1 cellular context compared by ENCODE assay signal in the genomic region with DNA sequence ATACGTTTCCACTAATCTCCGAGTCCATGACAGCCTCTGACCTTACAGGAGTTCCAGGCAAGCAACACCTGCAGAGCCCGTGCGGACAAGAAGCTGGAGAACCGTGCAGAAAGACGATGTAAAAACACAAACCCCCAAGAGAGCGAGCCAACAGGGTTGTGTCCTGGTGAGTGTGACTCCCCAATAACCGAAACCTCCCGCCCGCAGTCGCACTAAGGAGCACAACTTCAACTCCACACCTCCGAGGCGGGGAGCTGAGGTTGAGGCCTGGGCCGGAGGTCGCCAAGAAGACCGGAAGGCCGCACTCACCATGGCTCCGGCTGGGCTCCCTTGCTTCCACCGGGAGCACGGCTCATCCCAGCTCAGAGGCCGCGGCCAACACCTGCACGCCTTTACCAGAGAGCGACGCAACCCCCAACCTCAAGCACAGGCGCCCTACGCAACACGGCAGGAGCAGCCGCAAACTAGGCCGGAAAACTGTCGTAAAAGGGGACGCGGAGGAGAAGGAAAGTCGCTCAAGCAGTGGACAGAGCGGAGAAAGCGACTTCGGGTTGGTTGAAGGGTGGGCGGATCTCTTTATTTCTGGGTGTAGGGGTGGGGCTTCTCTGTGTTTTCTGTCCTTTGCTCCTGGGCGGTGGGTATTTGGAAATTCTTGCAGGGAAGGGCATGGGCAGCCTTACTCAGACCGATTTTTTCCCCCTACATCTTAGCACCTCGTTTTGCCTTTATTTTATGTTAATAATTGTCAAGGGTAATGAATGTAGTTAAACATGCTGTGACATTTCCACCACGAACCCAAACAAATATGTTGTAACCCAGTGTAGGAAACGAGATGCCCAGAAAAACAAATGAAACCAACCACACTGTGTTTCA.
TF ChIP-seq lines count a peak whose summit lies in the region.

A gene (minus strand): TSS at position 446 of the 873 bp plus-strand sequence. CDS start 134 bp downstream, at position 312.

TF ChIP-seq in K562, 482 proteins besides CTCF, POLR2A, EP300 and RAD21 (continued from another document and continues in another):
- TF ChIP-seq, protein P1, sequence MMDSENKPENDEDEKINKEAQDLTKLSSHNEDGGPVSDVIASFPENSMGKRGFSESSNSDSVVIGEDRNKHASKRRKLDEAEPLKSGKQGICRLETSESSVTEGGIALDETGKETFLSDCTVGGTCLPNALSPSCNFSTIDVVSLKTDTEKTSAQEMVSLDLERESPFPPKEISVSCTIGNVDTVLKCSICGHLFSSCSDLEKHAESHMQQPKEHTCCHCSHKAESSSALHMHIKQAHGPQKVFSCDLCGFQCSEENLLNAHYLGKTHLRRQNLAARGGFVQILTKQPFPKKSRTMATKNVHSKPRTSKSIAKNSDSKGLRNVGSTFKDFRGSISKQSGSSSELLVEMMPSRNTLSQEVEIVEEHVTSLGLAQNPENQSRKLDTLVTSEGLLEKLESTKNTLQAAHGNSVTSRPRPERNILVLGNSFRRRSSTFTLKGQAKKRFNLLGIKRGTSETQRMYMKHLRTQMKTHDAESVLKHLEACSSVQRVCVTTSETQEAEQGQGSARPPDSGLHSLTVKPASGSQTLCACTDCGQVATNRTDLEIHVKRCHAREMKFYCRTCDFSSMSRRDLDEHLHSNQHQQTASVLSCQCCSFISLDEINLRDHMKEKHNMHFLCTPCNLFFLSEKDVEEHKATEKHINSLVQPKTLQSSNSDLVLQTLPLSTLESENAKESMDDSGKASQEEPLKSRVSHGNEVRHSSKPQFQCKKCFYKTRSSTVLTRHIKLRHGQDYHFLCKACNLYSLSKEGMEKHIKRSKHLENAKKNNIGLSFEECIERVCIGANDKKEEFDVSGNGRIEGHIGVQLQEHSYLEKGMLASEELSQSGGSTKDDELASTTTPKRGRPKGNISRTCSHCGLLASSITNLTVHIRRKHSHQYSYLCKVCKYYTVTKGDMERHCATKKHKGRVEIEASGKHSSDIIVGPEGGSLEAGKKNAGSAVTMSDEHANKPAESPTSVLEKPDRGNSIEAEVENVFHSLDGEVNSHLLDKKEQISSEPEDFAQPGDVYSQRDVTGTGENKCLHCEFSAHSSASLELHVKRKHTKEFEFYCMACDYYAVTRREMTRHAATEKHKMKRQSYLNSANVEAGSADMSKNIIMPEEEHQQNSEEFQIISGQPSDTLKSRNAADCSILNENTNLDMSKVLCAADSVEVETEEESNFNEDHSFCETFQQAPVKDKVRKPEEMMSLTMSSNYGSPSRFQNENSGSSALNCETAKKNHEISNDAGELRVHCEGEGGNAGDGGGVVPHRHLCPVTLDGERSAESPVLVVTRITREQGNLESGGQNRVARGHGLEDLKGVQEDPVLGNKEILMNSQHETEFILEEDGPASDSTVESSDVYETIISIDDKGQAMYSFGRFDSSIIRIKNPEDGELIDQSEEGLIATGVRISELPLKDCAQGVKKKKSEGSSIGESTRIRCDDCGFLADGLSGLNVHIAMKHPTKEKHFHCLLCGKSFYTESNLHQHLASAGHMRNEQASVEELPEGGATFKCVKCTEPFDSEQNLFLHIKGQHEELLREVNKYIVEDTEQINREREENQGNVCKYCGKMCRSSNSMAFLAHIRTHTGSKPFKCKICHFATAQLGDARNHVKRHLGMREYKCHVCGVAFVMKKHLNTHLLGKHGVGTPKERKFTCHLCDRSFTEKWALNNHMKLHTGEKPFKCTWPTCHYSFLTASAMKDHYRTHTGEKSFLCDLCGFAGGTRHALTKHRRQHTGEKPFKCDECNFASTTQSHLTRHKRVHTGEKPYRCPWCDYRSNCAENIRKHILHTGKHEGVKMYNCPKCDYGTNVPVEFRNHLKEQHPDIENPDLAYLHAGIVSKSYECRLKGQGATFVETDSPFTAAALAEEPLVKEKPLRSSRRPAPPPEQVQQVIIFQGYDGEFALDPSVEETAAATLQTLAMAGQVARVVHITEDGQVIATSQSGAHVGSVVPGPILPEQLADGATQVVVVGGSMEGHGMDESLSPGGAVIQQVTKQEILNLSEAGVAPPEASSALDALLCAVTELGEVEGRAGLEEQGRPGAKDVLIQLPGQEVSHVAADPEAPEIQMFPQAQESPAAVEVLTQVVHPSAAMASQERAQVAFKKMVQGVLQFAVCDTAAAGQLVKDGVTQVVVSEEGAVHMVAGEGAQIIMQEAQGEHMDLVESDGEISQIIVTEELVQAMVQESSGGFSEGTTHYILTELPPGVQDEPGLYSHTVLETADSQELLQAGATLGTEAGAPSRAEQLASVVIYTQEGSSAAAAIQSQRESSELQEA (IDR thresholded peaks at IDR 0.05; ENCODE audit: low read depth): no peak
- TF ChIP-seq TAF9B (IDR thresholded peaks at IDR 0.05; ENCODE audit: partially characterized antibody): peak; percentile 84
- TF ChIP-seq, protein P2, sequence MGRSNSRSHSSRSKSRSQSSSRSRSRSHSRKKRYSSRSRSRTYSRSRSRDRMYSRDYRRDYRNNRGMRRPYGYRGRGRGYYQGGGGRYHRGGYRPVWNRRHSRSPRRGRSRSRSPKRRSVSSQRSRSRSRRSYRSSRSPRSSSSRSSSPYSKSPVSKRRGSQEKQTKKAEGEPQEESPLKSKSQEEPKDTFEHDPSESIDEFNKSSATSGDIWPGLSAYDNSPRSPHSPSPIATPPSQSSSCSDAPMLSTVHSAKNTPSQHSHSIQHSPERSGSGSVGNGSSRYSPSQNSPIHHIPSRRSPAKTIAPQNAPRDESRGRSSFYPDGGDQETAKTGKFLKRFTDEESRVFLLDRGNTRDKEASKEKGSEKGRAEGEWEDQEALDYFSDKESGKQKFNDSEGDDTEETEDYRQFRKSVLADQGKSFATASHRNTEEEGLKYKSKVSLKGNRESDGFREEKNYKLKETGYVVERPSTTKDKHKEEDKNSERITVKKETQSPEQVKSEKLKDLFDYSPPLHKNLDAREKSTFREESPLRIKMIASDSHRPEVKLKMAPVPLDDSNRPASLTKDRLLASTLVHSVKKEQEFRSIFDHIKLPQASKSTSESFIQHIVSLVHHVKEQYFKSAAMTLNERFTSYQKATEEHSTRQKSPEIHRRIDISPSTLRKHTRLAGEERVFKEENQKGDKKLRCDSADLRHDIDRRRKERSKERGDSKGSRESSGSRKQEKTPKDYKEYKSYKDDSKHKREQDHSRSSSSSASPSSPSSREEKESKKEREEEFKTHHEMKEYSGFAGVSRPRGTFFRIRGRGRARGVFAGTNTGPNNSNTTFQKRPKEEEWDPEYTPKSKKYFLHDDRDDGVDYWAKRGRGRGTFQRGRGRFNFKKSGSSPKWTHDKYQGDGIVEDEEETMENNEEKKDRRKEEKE (IDR thresholded peaks at IDR 0.05; ENCODE audit: borderline replicate concordance in 1 of 2, control insufficient read depth in 1 of 2, low read depth in 2 of 2, low read length in 1 of 2): no peak
- no peak for TF ChIP-seq COPS2 (conservative IDR thresholded peaks at IDR 0.05)
- TF ChIP-seq BCOR (IDR thresholded peaks at IDR 0.05): 0 out of 2 replicates have a peak, but pooled peaks have one; percentile 9
- TF ChIP-seq, protein P3, sequence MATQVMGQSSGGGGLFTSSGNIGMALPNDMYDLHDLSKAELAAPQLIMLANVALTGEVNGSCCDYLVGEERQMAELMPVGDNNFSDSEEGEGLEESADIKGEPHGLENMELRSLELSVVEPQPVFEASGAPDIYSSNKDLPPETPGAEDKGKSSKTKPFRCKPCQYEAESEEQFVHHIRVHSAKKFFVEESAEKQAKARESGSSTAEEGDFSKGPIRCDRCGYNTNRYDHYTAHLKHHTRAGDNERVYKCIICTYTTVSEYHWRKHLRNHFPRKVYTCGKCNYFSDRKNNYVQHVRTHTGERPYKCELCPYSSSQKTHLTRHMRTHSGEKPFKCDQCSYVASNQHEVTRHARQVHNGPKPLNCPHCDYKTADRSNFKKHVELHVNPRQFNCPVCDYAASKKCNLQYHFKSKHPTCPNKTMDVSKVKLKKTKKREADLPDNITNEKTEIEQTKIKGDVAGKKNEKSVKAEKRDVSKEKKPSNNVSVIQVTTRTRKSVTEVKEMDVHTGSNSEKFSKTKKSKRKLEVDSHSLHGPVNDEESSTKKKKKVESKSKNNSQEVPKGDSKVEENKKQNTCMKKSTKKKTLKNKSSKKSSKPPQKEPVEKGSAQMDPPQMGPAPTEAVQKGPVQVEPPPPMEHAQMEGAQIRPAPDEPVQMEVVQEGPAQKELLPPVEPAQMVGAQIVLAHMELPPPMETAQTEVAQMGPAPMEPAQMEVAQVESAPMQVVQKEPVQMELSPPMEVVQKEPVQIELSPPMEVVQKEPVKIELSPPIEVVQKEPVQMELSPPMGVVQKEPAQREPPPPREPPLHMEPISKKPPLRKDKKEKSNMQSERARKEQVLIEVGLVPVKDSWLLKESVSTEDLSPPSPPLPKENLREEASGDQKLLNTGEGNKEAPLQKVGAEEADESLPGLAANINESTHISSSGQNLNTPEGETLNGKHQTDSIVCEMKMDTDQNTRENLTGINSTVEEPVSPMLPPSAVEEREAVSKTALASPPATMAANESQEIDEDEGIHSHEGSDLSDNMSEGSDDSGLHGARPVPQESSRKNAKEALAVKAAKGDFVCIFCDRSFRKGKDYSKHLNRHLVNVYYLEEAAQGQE (CRISPR knock-in tag; IDR thresholded peaks at IDR 0.05; ENCODE audit: low read depth): 0 out of 2 replicates have a peak, but pooled peaks have one; percentile 65
- TF ChIP-seq, protein P4, sequence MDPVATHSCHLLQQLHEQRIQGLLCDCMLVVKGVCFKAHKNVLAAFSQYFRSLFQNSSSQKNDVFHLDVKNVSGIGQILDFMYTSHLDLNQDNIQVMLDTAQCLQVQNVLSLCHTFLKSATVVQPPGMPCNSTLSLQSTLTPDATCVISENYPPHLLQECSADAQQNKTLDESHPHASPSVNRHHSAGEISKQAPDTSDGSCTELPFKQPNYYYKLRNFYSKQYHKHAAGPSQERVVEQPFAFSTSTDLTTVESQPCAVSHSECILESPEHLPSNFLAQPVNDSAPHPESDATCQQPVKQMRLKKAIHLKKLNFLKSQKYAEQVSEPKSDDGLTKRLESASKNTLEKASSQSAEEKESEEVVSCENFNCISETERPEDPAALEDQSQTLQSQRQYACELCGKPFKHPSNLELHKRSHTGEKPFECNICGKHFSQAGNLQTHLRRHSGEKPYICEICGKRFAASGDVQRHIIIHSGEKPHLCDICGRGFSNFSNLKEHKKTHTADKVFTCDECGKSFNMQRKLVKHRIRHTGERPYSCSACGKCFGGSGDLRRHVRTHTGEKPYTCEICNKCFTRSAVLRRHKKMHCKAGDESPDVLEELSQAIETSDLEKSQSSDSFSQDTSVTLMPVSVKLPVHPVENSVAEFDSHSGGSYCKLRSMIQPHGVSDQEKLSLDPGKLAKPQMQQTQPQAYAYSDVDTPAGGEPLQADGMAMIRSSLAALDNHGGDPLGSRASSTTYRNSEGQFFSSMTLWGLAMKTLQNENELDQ (CRISPR knock-in tag; IDR thresholded peaks at IDR 0.05; ENCODE audit: borderline replicate concordance): no peak
- TF ChIP-seq, protein P5, sequence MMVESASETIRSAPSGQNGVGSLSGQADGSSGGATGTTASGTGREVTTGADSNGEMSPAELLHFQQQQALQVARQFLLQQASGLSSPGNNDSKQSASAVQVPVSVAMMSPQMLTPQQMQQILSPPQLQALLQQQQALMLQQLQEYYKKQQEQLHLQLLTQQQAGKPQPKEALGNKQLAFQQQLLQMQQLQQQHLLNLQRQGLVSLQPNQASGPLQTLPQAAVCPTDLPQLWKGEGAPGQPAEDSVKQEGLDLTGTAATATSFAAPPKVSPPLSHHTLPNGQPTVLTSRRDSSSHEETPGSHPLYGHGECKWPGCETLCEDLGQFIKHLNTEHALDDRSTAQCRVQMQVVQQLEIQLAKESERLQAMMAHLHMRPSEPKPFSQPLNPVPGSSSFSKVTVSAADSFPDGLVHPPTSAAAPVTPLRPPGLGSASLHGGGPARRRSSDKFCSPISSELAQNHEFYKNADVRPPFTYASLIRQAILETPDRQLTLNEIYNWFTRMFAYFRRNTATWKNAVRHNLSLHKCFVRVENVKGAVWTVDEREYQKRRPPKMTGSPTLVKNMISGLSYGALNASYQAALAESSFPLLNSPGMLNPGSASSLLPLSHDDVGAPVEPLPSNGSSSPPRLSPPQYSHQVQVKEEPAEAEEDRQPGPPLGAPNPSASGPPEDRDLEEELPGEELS (CRISPR knock-in tag; IDR thresholded peaks at IDR 0.05; ENCODE audit: borderline replicate concordance): no peak
- TF ChIP-seq ZKSCAN3 (CRISPR knock-in tag; IDR thresholded peaks at IDR 0.05): no peak
- TF ChIP-seq SRF (CRISPR knock-in tag; IDR thresholded peaks at IDR 0.05): 0 out of 4 replicates have a peak, but pooled peaks of 1 of the 2 experiments have one; percentile 20
- TF ChIP-seq PTTG1 (tag; IDR thresholded peaks at IDR 0.05; ENCODE audit: low read depth): no peak
- TF ChIP-seq ZNF780A (CRISPR knock-in tag; IDR thresholded peaks at IDR 0.05): no peak
- TF ChIP-seq DDX20 (tag; IDR thresholded peaks at IDR 0.05; ENCODE audit: low read depth): no peak
- TF ChIP-seq FOXA1 (IDR thresholded peaks at IDR 0.05; ENCODE audit: borderline replicate concordance): no peak
- peak; percentile 88 for TF ChIP-seq POLR2B (IDR thresholded peaks at IDR 0.05; ENCODE audit: low read depth, partially characterized antibody)
- TF ChIP-seq, protein P6, sequence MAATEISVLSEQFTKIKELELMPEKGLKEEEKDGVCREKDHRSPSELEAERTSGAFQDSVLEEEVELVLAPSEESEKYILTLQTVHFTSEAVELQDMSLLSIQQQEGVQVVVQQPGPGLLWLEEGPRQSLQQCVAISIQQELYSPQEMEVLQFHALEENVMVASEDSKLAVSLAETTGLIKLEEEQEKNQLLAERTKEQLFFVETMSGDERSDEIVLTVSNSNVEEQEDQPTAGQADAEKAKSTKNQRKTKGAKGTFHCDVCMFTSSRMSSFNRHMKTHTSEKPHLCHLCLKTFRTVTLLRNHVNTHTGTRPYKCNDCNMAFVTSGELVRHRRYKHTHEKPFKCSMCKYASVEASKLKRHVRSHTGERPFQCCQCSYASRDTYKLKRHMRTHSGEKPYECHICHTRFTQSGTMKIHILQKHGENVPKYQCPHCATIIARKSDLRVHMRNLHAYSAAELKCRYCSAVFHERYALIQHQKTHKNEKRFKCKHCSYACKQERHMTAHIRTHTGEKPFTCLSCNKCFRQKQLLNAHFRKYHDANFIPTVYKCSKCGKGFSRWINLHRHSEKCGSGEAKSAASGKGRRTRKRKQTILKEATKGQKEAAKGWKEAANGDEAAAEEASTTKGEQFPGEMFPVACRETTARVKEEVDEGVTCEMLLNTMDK (IDR thresholded peaks at IDR 0.05; ENCODE audit: borderline replicate concordance, insufficient read depth, low read depth, low read length, poor library complexity, severe bottlenecking): peak; percentile 15
- TF ChIP-seq, protein P7, sequence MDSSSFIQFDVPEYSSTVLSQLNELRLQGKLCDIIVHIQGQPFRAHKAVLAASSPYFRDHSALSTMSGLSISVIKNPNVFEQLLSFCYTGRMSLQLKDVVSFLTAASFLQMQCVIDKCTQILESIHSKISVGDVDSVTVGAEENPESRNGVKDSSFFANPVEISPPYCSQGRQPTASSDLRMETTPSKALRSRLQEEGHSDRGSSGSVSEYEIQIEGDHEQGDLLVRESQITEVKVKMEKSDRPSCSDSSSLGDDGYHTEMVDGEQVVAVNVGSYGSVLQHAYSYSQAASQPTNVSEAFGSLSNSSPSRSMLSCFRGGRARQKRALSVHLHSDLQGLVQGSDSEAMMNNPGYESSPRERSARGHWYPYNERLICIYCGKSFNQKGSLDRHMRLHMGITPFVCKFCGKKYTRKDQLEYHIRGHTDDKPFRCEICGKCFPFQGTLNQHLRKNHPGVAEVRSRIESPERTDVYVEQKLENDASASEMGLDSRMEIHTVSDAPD (CRISPR knock-in tag; IDR thresholded peaks at IDR 0.05): no peak
- peak; percentile 90 for TF ChIP-seq TAF1 (IDR thresholded peaks at IDR 0.05; ENCODE audit: control insufficient read depth, extremely low read depth, insufficient read depth, low read length, severe bottlenecking)
- TF ChIP-seq FOS (IDR thresholded peaks at IDR 0.05; ENCODE audit: extremely low read depth, insufficient read length): peak; percentile 14
- TF ChIP-seq ETS2 (tag; IDR thresholded peaks at IDR 0.05; ENCODE audit: borderline replicate concordance, poor library complexity, severe bottlenecking): no peak
- peak; percentile 66 for TF ChIP-seq ESRRA (IDR thresholded peaks at IDR 0.05; ENCODE audit: borderline replicate concordance, low read depth)
- TF ChIP-seq GABPB1 (CRISPR knock-in tag; IDR thresholded peaks at IDR 0.05): peak; percentile 76
- TF ChIP-seq ZNF316 (IDR thresholded peaks at IDR 0.05): no peak
- no peak for TF ChIP-seq ZNF274 (IDR thresholded peaks at IDR 0.05; ENCODE audit: borderline replicate concordance, low read depth, low read length)
- no peak for TF ChIP-seq ZNF699 (CRISPR knock-in tag; IDR thresholded peaks at IDR 0.05; ENCODE audit: insufficient replicate concordance)
